Comparison of ENCODE assay signal across 23 cellular contexts in genomic region chr10:62115842-62116241, GRCh38.
DNase-seq lines count a peak whose midpoint lies in the region; ATAC-seq and TF ChIP-seq lines count a peak whose summit lies in the region.
"Had no signal": no experiment of that assay in that cellular context is flagged by ENCODE, and none has a peak within 500 bp of the region (broad histone marks: within the 10 kb centered on the region; RNA-seq: fewer than 3 reads in every experiment).

No MANE protein-coding gene starts in this region.

- H4K8ac ChIP-seq in IMR-90 (ENCODE audit: low read depth in 2 of 2, low read length in 2 of 2): no peak overlapping the region; a peak in 1 of 4 replicates

- TF ChIP-seq POLR2A in IMR-90 (IDR thresholded peaks at IDR 0.05; ENCODE audit: low read depth, low read length): no peak

- no peak overlapping the region for H3K56ac ChIP-seq in IMR-90 (ENCODE audit: extremely low read depth, insufficient read depth, low read length)

- H3K36me3 Mint-ChIP-seq in activated naive CD8-positive, alpha-beta T cell treated with anti-CD3 and anti-CD28 coated beads, Interleukin-2, amount 10 ng/mL, durations not matched to agents 7 days and 5 days: peaks cover 9% of the 10 kb centered on the region
- H3K36me3 Mint-ChIP-seq in activated naive CD8-positive, alpha-beta T cell treated with anti-CD3 and anti-CD28 coated beads, Interleukin-2, amount 50 U/mL, for 24 hours (ENCODE audit: low read depth): no peaks in the 10 kb centered on the region
- no peaks in the 10 kb centered on the region for H3K36me3 Mint-ChIP-seq in type B pancreatic cell

- H3K4ac ChIP-seq in IMR-90 (ENCODE audit: low read depth, low read length): no peak overlapping the region

- H3K9me1 ChIP-seq in IMR-90 (ENCODE audit: insufficient read depth, low read length): no peaks in the 10 kb centered on the region

- no peak overlapping the region for H3K4me2 ChIP-seq in IMR-90 (ENCODE audit: low read depth, low read length)

- H3K9me3 ChIP-seq in IMR-90 (ENCODE audit: control insufficient read depth, insufficient read depth, low read length) (no peaks in the 10 kb centered on the region), lung (ENCODE audit: control insufficient read depth in 2 of 2, insufficient read depth in 1 of 2, low read length in 1 of 2) (no peaks in the 10 kb centered on the region)
- H3K9me3 ChIP-seq: Caco-2, Peyer's patch, SJCRH30 had no signal

- peak overlapping the region; percentile 4; the same call in 1 of the 2 replicates for H4K91ac ChIP-seq in IMR-90 (ENCODE audit: insufficient read depth, low read depth, low read length)

- H3K27me3 Mint-ChIP-seq in activated naive CD8-positive, alpha-beta T cell treated with anti-CD3 and anti-CD28 coated beads, Interleukin-2, amount 10 ng/mL, durations not matched to agents 7 days and 5 days: no peaks in the 10 kb centered on the region
- H3K27me3 Mint-ChIP-seq in activated naive CD8-positive, alpha-beta T cell treated with anti-CD3 and anti-CD28 coated beads, Interleukin-2, amount 50 U/mL, for 24 hours: no peaks in the 10 kb centered on the region
- no peaks in the 10 kb centered on the region for H3K27me3 Mint-ChIP-seq in type B pancreatic cell
- H3K27me3 Mint-ChIP-seq: CD4-positive, alpha-beta T cell had no signal

- no TSS peak for BruUV-seq in IMR-90 (replicated peaks; lab: Mats Ljungman, UMichigan)

- intact Hi-C loops in IMR-90 (cut with micrococcal nuclease): no loop called here

- CTCF ChIA-PET in IMR-90 (lab: Yijun Ruan, JAX): no interaction called here

- H3K4me3 Mint-ChIP-seq in activated naive CD8-positive, alpha-beta T cell treated with anti-CD3 and anti-CD28 coated beads, Interleukin-2, amount 10 ng/mL, durations not matched to agents 7 days and 5 days: no peak overlapping the region
- no peak overlapping the region for H3K4me3 Mint-ChIP-seq in activated naive CD8-positive, alpha-beta T cell treated with anti-CD3 and anti-CD28 coated beads, Interleukin-2, amount 50 U/mL, for 24 hours
- no peak overlapping the region for H3K4me3 Mint-ChIP-seq in type B pancreatic cell
- H3K4me3 Mint-ChIP-seq: CD4-positive, alpha-beta T cell had no signal

- H3K4me1 Mint-ChIP-seq in activated naive CD8-positive, alpha-beta T cell treated with anti-CD3 and anti-CD28 coated beads, Interleukin-2, amount 10 ng/mL, durations not matched to agents 7 days and 5 days: peaks cover 7% of the 10 kb centered on the region
- peaks cover 20% of the 10 kb centered on the region for H3K4me1 Mint-ChIP-seq in activated naive CD8-positive, alpha-beta T cell treated with anti-CD3 and anti-CD28 coated beads, Interleukin-2, amount 50 U/mL, for 24 hours
- no peaks in the 10 kb centered on the region for H3K4me1 Mint-ChIP-seq in type B pancreatic cell (ENCODE audit: unreplicated experiment)

- peak overlapping the region; percentile 73 for H2AFZ ChIP-seq in IMR-90 (replicated peaks; ENCODE audit: low read length, poor library complexity)

- H4K20me1 ChIP-seq in IMR-90 (ENCODE audit: insufficient read depth, low read length): no peaks in the 10 kb centered on the region

- TF ChIP-seq RAD21 in IMR-90 (IDR thresholded peaks at IDR 0.05; ENCODE audit: low read length): no peak

- H3K36me3 ChIP-seq in IMR-90 (ENCODE audit: control insufficient read depth, insufficient read depth, low read length) (no peaks in the 10 kb centered on the region), lung (ENCODE audit: control insufficient read depth in 2 of 2, insufficient read depth in 2 of 2, low read length in 2 of 2) (no peaks in the 10 kb centered on the region)
- H3K36me3 ChIP-seq: Peyer's patch, SJCRH30 had no signal

- H3K4me1 ChIP-seq in IMR-90 (ENCODE audit: control insufficient read depth, insufficient read depth, low read length) (peaks cover 1% of the 10 kb centered on the region; the same call in 1 of the 2 replicates), lung (ENCODE audit: control insufficient read depth in 2 of 2, insufficient read depth in 2 of 2, low read length in 2 of 2) (peaks cover 0 to 3% of the 10 kb centered on the region in 2 donors)
- H3K4me1 ChIP-seq: Peyer's patch, SJCRH30 had no signal

- dilution Hi-C loops in IMR-90 (cut with HindIII; ENCODE audit: low sequenced_read_pairs, unreplicated experiment): no loop called here

- H2AK5ac ChIP-seq in IMR-90 (ENCODE audit: low read depth, low read length): no peak overlapping the region

- DNase-seq in activated naive CD8-positive, alpha-beta T cell treated with anti-CD3 and anti-CD28 coated beads, Interleukin-2, amount 10 ng/mL, durations not matched to agents 7 days and 5 days: no peak
- DNase-seq in activated naive CD8-positive, alpha-beta T cell treated with anti-CD3 and anti-CD28 coated beads, Interleukin-2, amount 50 U/mL, for 24 hours: no peak
- no peak for DNase-seq in IMR-90
- DNase-seq in lung (ENCODE audit: low spot score): peak; percentile 7
- DNase-seq in type B pancreatic cell (ENCODE audit: extremely low spot score, unreplicated experiment): no peak
- DNase-seq in SHP77 (lab: John Stamatoyannopoulos, UW): no peak
- no peak for DNase-seq in foreskin melanocyte
- DNase-seq: Caco-2; CD4-positive, alpha-beta T cell; GDM1; MM.1S; NCI-H1092; NCI-H1436; NCI-H187 treated with DMSO at 0.1 percent for 48 hours; NCI-H2107; NCI-H2227 treated with DMSO at 0.1 percent for 48 hours; NCI-H510A; NCI-H748 treated with DMSO at 0.1 percent for 48 hours; Peyer's patch; SJCRH30 had no signal

- H2BK15ac ChIP-seq in IMR-90 (ENCODE audit: low read depth, low read length): peak overlapping the region; percentile 3; the same call in 1 of the 3 replicates

- no peak overlapping the region for H3K23ac ChIP-seq in IMR-90 (ENCODE audit: low read depth, low read length)

- H3K9me3 Mint-ChIP-seq in activated naive CD8-positive, alpha-beta T cell treated with anti-CD3 and anti-CD28 coated beads, Interleukin-2, amount 10 ng/mL, durations not matched to agents 7 days and 5 days: peaks cover 9% of the 10 kb centered on the region
- no peaks in the 10 kb centered on the region for H3K9me3 Mint-ChIP-seq in activated naive CD8-positive, alpha-beta T cell treated with anti-CD3 and anti-CD28 coated beads, Interleukin-2, amount 50 U/mL, for 24 hours
- peaks cover 7% of the 10 kb centered on the region for H3K9me3 Mint-ChIP-seq in type B pancreatic cell
- H3K9me3 Mint-ChIP-seq: CD4-positive, alpha-beta T cell had no signal

- no peak overlapping the region for H3K14ac ChIP-seq in IMR-90 (replicated peaks; ENCODE audit: low read depth, low read length)

- no peak for ATAC-seq in activated naive CD8-positive, alpha-beta T cell treated with anti-CD3 and anti-CD28 coated beads, Interleukin-2, amount 10 ng/mL, durations not matched to agents 7 days and 5 days (ENCODE audit: low read depth)
- no peak for ATAC-seq in activated naive CD8-positive, alpha-beta T cell treated with anti-CD3 and anti-CD28 coated beads, Interleukin-2, amount 50 U/mL, for 24 hours
- no peak for ATAC-seq in IMR-90 (ENCODE audit: low read depth)
- ATAC-seq in lung (ENCODE audit: insufficient read depth, low FRiP score): no peak
- no peak for ATAC-seq in GM21576 (IDR thresholded peaks at IDR 0.05; ENCODE audit: unreplicated experiment)
- ATAC-seq: HCT116, K562 had no signal

- in situ Hi-C loops in IMR-90 (cut with MboI; ENCODE audit: low sequenced_read_pairs): no loop called here

- POLR2A ChIA-PET in activated naive CD8-positive, alpha-beta T cell treated with anti-CD3 and anti-CD28 coated beads, Interleukin-2, amount 10 ng/mL, durations not matched to agents 7 days and 5 days (lab: Charles Lee): no interaction called here
- POLR2A ChIA-PET in IMR-90 (lab: Charles Lee; ENCODE audit: unreplicated experiment): no interaction called here

- no peak overlapping the region for H2AK9ac ChIP-seq in IMR-90 (replicated peaks; ENCODE audit: low read depth, low read length, poor library complexity)

- no peak overlapping the region for H2BK120ac ChIP-seq in IMR-90 (ENCODE audit: low read depth, low read length)

- H2BK20ac ChIP-seq in IMR-90 (ENCODE audit: low read depth, low read length): no peak overlapping the region

- no peak overlapping the region for H2BK5ac ChIP-seq in IMR-90 (ENCODE audit: low read depth, low read length, poor library complexity, severe bottlenecking)

- no CpG with 5 or more reads among the region's 5 CpGs for whole genome bisulfite sequencing in IMR-90 (ENCODE audit: extremely low coverage in 2 of 2, insufficient read length in 1 of 2), 2 experiments
- 98 to 99% methylated on average over 5 of the region's 5 CpGs for WGBS in lung, 2 donors

- H3K27ac ChIP-seq in IMR-90 (ENCODE audit: insufficient read depth, low read length) (no peak overlapping the region), lung (ENCODE audit: low read depth in 1 of 2, low read length in 1 of 2) (no peak overlapping the region)
- H3K27ac ChIP-seq: Peyer's patch, SJCRH30 had no signal

- H3K79me1 ChIP-seq in IMR-90 (ENCODE audit: low read depth in 1 of 2, low read length in 2 of 2): no peaks in the 10 kb centered on the region

- no peak overlapping the region for H4K5ac ChIP-seq in IMR-90 (ENCODE audit: low read depth, low read length)

- H3K18ac ChIP-seq in IMR-90 (ENCODE audit: low read depth, low read length): no peak overlapping the region

- H3K27me3 ChIP-seq in IMR-90 (ENCODE audit: control insufficient read depth, insufficient read depth, low read length) (no peaks in the 10 kb centered on the region), lung (ENCODE audit: control insufficient read depth, insufficient read depth) (no peaks in the 10 kb centered on the region)
- H3K27me3 ChIP-seq: Peyer's patch, SJCRH30 had no signal

- peak overlapping the region; percentile 55 for H3K27ac Mint-ChIP-seq in activated naive CD8-positive, alpha-beta T cell treated with anti-CD3 and anti-CD28 coated beads, Interleukin-2, amount 10 ng/mL, durations not matched to agents 7 days and 5 days
- H3K27ac Mint-ChIP-seq in activated naive CD8-positive, alpha-beta T cell treated with anti-CD3 and anti-CD28 coated beads, Interleukin-2, amount 50 U/mL, for 24 hours: no peak overlapping the region
- H3K27ac Mint-ChIP-seq in type B pancreatic cell: peak overlapping the region; percentile 7
- H3K27ac Mint-ChIP-seq: CD4-positive, alpha-beta T cell had no signal

- no peak for TF ChIP-seq CTCF in IMR-90 (conservative IDR thresholded peaks at IDR 0.05; ENCODE audit: low read depth, low read length)
- TF ChIP-seq CTCF in lung (IDR thresholded peaks at IDR 0.05; ENCODE audit: control extremely low read depth, extremely low read depth): no peak
- TF ChIP-seq CTCF in type B pancreatic cell (conservative IDR thresholded peaks at IDR 0.05): no peak

- no peak overlapping the region for H3K9ac ChIP-seq in IMR-90 (ENCODE audit: low read depth, low read length)

- H3K4me3 ChIP-seq in IMR-90 (ENCODE audit: insufficient read depth, low read depth, low read length) (no peak overlapping the region), lung (no peak overlapping the region)
- H3K4me3 ChIP-seq: K562, Peyer's patch, SJCRH30 had no signal

TF ChIP-seq in IMR-90, 13 proteins besides CTCF, POLR2A, EP300 and RAD21 (continues in another document):
- TF ChIP-seq MAZ (IDR thresholded peaks at IDR 0.05; ENCODE audit: borderline replicate concordance, low read depth, low read length): no peak
- no peak for TF ChIP-seq NFE2L2 (IDR thresholded peaks at IDR 0.05; ENCODE audit: low read depth, low read length)
- no peak for TF ChIP-seq SMC3 (IDR thresholded peaks at IDR 0.05; ENCODE audit: low read depth, low read length)
